8 cellular contexts compared by ENCODE assay signal in the genomic region with DNA sequence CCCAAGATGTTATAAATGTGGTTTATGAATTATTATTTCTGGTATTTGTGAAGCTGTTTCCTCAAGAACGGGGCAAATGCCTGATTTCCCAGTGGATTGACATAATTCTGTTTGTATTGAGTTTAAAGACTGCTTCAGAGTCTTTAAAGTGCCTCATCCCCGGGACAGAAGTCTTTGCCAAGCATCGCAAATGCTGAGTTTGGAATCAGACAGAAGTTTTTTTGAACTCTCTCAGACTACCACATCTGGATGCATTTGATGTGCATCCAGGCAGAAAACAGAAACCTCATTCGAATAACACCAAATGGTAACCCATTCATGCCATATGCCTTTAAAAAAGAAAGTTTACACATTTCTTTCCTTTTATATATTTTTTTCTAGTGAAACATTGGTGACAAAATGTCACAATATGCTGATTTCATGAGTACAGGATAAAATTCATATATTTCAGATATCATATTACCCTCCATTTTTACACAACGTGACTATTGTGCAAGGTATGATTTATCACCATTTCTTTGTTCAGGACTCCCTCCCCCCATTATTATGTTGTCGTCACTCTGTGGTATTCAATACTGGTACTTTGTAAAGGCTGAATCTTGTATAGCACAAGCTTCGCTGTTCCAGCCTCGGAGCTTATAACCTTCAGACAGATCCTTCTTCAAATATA.
DNase-seq lines count a peak whose midpoint lies in the region; ATAC-seq and TF ChIP-seq lines count a peak whose summit lies in the region.

No MANE protein-coding gene starts in this region.

- peak overlapping the region; percentile 0 to 47 for H3K4me3 ChIP-seq in HCT116 (replicated peaks in 1 of 2; ENCODE audit: low read depth in 1 of 2, low read length in 2 of 2)
- H3K4me3 ChIP-seq in SU-DHL-6 (ENCODE audit: insufficient read depth, low read length, poor library complexity, severe bottlenecking): peak overlapping the region; percentile 23
- H3K4me3 ChIP-seq in right cardiac atrium (ENCODE audit: low read length): no peak overlapping the region
- H3K4me3 ChIP-seq in Caco-2 (ENCODE audit: low read depth, low read length): no peak overlapping the region

- no peaks in the 10 kb centered on the region for H3K9me3 Mint-ChIP-seq in Caco-2 (ENCODE audit: unreplicated experiment)

- H4K20me1 ChIP-seq in HCT116 (ENCODE audit: insufficient read depth) (no peaks in the 10 kb centered on the region), SU-DHL-6 (ENCODE audit: low read depth, low read length) (no peaks in the 10 kb centered on the region)

- in situ Hi-C loops in ACHN (cut with HindIII; ENCODE audit: low pct_ligation_motif_present, low pct_unique_long_range_greater_than_20kb, low sequenced_read_pairs): no loop called here

- CTCF ChIA-PET in HCT116 (lab: Charles Lee): no interaction called here
- CTCF ChIA-PET in Caco-2 (lab: Charles Lee): interaction anchor here (1.5 kb wide), 1 partner anchor 128 kb away, joined by 3 read pairs; no protein-coding TSS in a partner anchor

- no peak overlapping the region for H3K4me3 Mint-ChIP-seq in Caco-2 (ENCODE audit: unreplicated experiment)

- ATAC-seq in HCT116 (peak; percentile 26), right cardiac atrium (no peak), GM21390 (IDR thresholded peaks at IDR 0.05; ENCODE audit: unreplicated experiment) (no peak)

- RAD21 ChIA-PET in HCT116 (lab: Charles Lee; ENCODE audit: low non-redundant PET in 1 of 2, low total read pairs in 2 of 2, uncharacterized antibody in 2 of 2, unreplicated experiment in 2 of 2): interaction anchor here in 1 of 2 experiments (0.6 kb wide), 1 partner anchor 654 kb away, joined by 7 read pairs; no protein-coding TSS in a partner anchor

- H3K9me3 ChIP-seq in HCT116 (ENCODE audit: control insufficient read depth in 1 of 2, insufficient read depth in 1 of 2, low read depth in 1 of 2, low read length in 2 of 2) (no peaks in the 10 kb centered on the region), SU-DHL-6 (ENCODE audit: insufficient read depth, low read length) (no peaks in the 10 kb centered on the region), right cardiac atrium (ENCODE audit: control insufficient read depth, low read length) (no peaks in the 10 kb centered on the region), Caco-2 (no peaks in the 10 kb centered on the region)

- H3K4me2 ChIP-seq in HCT116 (ENCODE audit: low read length): peak overlapping the region; percentile 82
- peak overlapping the region; percentile 93 for H3K4me2 ChIP-seq in SU-DHL-6 (ENCODE audit: low read depth, low read length, poor library complexity, severe bottlenecking)

- 35% methylated on average over 8 of the region's 8 CpGs for WGBS in right cardiac atrium

- POLR2A ChIA-PET in HCT116 (lab: Charles Lee) (interaction anchor here (1.8 kb wide), 1 partner anchor 93 kb away, joined by 8 read pairs; no protein-coding TSS in a partner anchor), Caco-2 (lab: Charles Lee) (interaction anchor here (1.0 kb wide), 1 partner anchor 93 kb away, joined by 4 read pairs; no protein-coding TSS in a partner anchor)

- H3K9me2 ChIP-seq in HCT116 (ENCODE audit: insufficient read depth): no peaks in the 10 kb centered on the region
- H3K9me2 ChIP-seq in SU-DHL-6 (replicated peaks; ENCODE audit: insufficient read depth, low read length): no peaks in the 10 kb centered on the region

- no peak for TF ChIP-seq RAD21 in HCT116 (IDR thresholded peaks at IDR 0.05; ENCODE audit: low read depth)

- intact Hi-C loops in HCT116 (cut with micrococcal nuclease) (no loop called here), right cardiac atrium (cut with DNase I) (loop anchor here in 2 of 4 donors (10.0 kb wide), 3 partner anchors 89 to 311 kb away; a partner anchor contains a TSS), Caco-2 (cut with micrococcal nuclease; ENCODE audit: unreplicated experiment) (no loop called here)

- H3K27ac ChIP-seq in HCT116 (ENCODE audit: low read depth, low read length): peak overlapping the region; percentile 54; the same call in 1 of the 2 replicates
- peak overlapping the region; percentile 98 for H3K27ac ChIP-seq in SU-DHL-6 (ENCODE audit: low read depth, low read length)
- peak overlapping the region; percentile 49 for H3K27ac ChIP-seq in right cardiac atrium (ENCODE audit: low read length)

- H3F3A ChIP-seq in SU-DHL-6 (ENCODE audit: insufficient read depth): peaks cover 89% of the 10 kb centered on the region

- H3K27me3 ChIP-seq in HCT116 (ENCODE audit: insufficient read depth, low read length) (no peaks in the 10 kb centered on the region), SU-DHL-6 (ENCODE audit: low read length) (no peaks in the 10 kb centered on the region), right cardiac atrium (ENCODE audit: control insufficient read depth, insufficient read depth) (no peaks in the 10 kb centered on the region), Caco-2 (replicated peaks; ENCODE audit: control insufficient read depth, insufficient read depth, low read length) (no peaks in the 10 kb centered on the region)

- TF ChIP-seq CTCF in HCT116 (IDR thresholded peaks at IDR 0.05 in 2 of 3, conservative IDR thresholded peaks at IDR 0.05 in 1 of 3; ENCODE audit: borderline replicate concordance in 1 of 3, insufficient read depth in 1 of 3, low read depth in 2 of 3, low read length in 2 of 3) (no peak), SU-DHL-6 (IDR thresholded peaks at IDR 0.05; ENCODE audit: insufficient read depth, low read length, poor library complexity, severe bottlenecking) (no peak), Caco-2 (IDR thresholded peaks at IDR 0.05; ENCODE audit: insufficient read depth in 1 of 2, low read depth in 1 of 2, low read length in 1 of 2, severe bottlenecking in 1 of 2, unreplicated experiment in 1 of 2) (no peak)

- H3K9ac ChIP-seq in HCT116 (ENCODE audit: low read length): peak overlapping the region; percentile 45; the same call in 1 of the 2 replicates
- peak overlapping the region; percentile 76 for H3K9ac ChIP-seq in SU-DHL-6 (ENCODE audit: low read length)

- BruUV-seq in HCT116 (replicated peaks; lab: Mats Ljungman, UMichigan): no TSS peak
- no TSS peak for BruUV-seq in Caco-2 (replicated peaks; lab: Mats Ljungman, UMichigan)

- no peaks in the 10 kb centered on the region for H3K27me3 Mint-ChIP-seq in Caco-2 (ENCODE audit: insufficient read depth, unreplicated experiment)

- H2AFZ ChIP-seq in HCT116 (ENCODE audit: low read depth, low read length, poor library complexity, severe bottlenecking): no peak overlapping the region
- H2AFZ ChIP-seq in SU-DHL-6 (ENCODE audit: low read depth, low read length, severe bottlenecking): no peak overlapping the region

- H3K27ac Mint-ChIP-seq in Caco-2 (ENCODE audit: unreplicated experiment): no peak overlapping the region

- no peak for TF ChIP-seq POLR2A in HCT116 (IDR thresholded peaks at IDR 0.05; ENCODE audit: borderline replicate concordance, extremely low read depth, insufficient read depth, insufficient read length)

- peaks cover 9% of the 10 kb centered on the region for H3K4me1 Mint-ChIP-seq in Caco-2 (ENCODE audit: low read depth, unreplicated experiment)

- peaks cover 8% of the 10 kb centered on the region for H3K36me3 Mint-ChIP-seq in Caco-2 (ENCODE audit: insufficient read depth, unreplicated experiment)

- H3K36me3 ChIP-seq in HCT116 (ENCODE audit: control insufficient read depth in 1 of 2, insufficient read depth in 2 of 2, low read length in 2 of 2) (no peaks in the 10 kb centered on the region), SU-DHL-6 (ENCODE audit: low read length) (no peaks in the 10 kb centered on the region), Caco-2 (ENCODE audit: control insufficient read depth, insufficient read depth, low read length) (no peaks in the 10 kb centered on the region)

- H3K4me1 ChIP-seq in HCT116 (ENCODE audit: control insufficient read depth in 1 of 2, insufficient read depth in 2 of 2, low read length in 2 of 2) (peaks cover 78 to 81% of the 10 kb centered on the region in 2 experiments), right cardiac atrium (ENCODE audit: control insufficient read depth, insufficient read depth, low read length) (peaks cover 17% of the 10 kb centered on the region), Caco-2 (peaks cover 72% of the 10 kb centered on the region)

- H3K79me2 ChIP-seq in HCT116 (ENCODE audit: insufficient read depth, low read length) (no peaks in the 10 kb centered on the region), SU-DHL-6 (ENCODE audit: insufficient read depth, low read length) (peaks cover 95% of the 10 kb centered on the region)

- DNase-seq in ACHN (peak; percentile 36), HCT116 (ENCODE audit: low read depth, low spot score) (no peak), right cardiac atrium (no peak), activated T-cell treated with anti-CD3 and anti-CD28 coated beads for 4 hours (no peak), mesenteric fat pad (ENCODE audit: low spot score) (no peak), Caco-2 (no peak)

TF ChIP-seq in HCT116, 20 proteins besides CTCF, POLR2A, EP300 and RAD21:
- TF ChIP-seq EZH2phosphoT487 (IDR thresholded peaks at IDR 0.05; ENCODE audit: borderline replicate concordance) (no peak), YY1 (IDR thresholded peaks at IDR 0.05; ENCODE audit: extremely low read depth, insufficient replicate concordance, low read depth, low read length) (no peak), CEBPB (IDR thresholded peaks at IDR 0.05; ENCODE audit: low read depth) (peak; percentile 34; the same call in 1 of the 2 replicates)
TF ChIP-seq in HCT116: peak in this region for 1.

Comparison
In these comparisons a context has a peak if more than half of its experiments do, and no peak if none do; other contexts are left out.
1. H3K4me3 ChIP-seq: peak in HCT116 (2 of 2) and SU-DHL-6 (single experiment); none in right cardiac atrium (single experiment) and Caco-2 (single experiment).
2. Peak in every context shown above with its lines, with median percentiles within 50 percentile points of each other: H3K27ac ChIP-seq.